13 cellular contexts compared by ENCODE assay signal in the genomic region with DNA sequence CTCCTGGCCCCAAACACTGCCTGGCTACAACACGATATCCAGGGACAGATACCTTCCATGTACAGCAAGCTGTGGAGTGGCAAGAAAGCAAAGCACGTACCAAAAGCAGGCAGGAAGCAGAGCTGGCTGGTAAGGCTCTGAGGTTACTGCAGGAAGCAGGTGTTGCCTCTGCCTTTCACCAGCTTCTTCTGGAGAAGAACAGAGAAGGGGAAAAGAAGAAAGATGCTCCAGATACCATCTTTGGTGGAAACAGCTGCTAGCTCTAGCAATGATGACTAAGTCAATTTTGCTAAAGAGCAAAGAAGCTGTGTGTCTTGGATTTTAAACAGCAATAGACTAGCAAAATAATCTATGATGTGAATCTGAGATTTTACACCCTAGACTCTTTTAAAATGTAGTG. TPM values are rescaled to one million over a fixed set of nuclear protein-coding genes. Genes with fewer than 3 reads are reported as not detected.
DNase-seq lines count a peak whose midpoint lies in the region; ATAC-seq and TF ChIP-seq lines count a peak whose summit lies in the region.
"Had no signal": no experiment of that assay in that cellular context is flagged by ENCODE, and none has a peak within 500 bp of the region (broad histone marks: within the 10 kb centered on the region; RNA-seq: fewer than 3 reads in every experiment).

No MANE protein-coding gene starts in this region.

- intact Hi-C loops in OCI-LY7 (cut with micrococcal nuclease; ENCODE audit: unreplicated experiment) (loop anchor here (1.0 kb wide), 1 partner anchor 57 kb away; no protein-coding TSS in a partner anchor), vagina (cut with DNase I) (no loop called here)

- no peaks in the 10 kb centered on the region for H3K27me3 ChIP-seq in vagina

- peak overlapping the region; percentile 50 for H3K4me2 ChIP-seq in OCI-LY7 (ENCODE audit: low read length)

- POLR2A ChIA-PET in OCI-LY7 (lab: Charles Lee): interaction anchor here (1.1 to 4.9 kb wide), 10 partner anchors 9 to 96 kb away, joined by 3 to 58 read pairs (median 10); a partner anchor contains a TSS

- H3K36me3 Mint-ChIP-seq in activated naive CD8-positive, alpha-beta T cell: no peaks in the 10 kb centered on the region

- H3K9me2 ChIP-seq in OCI-LY7 (ENCODE audit: insufficient read depth, low read length): no peaks in the 10 kb centered on the region

- H3K9me3 ChIP-seq in OCI-LY7 (ENCODE audit: low read length) (no peaks in the 10 kb centered on the region), vagina (no peaks in the 10 kb centered on the region)
- H3K9me3 ChIP-seq: thoracic aorta had no signal

- no peaks in the 10 kb centered on the region for H3K79me2 ChIP-seq in OCI-LY7 (ENCODE audit: insufficient read depth, low read depth, low read length)

- H3K4me1 ChIP-seq in OCI-LY7 (ENCODE audit: insufficient read depth, low read length, poor library complexity, severe bottlenecking): peaks cover 50% of the 10 kb centered on the region
- no peaks in the 10 kb centered on the region for H3K4me1 ChIP-seq in vagina

- H3K4me1 Mint-ChIP-seq in activated naive CD8-positive, alpha-beta T cell (ENCODE audit: low read depth): peaks cover 68% of the 10 kb centered on the region

- no peak overlapping the region for H3K4me3 ChIP-seq in OCI-LY7 (ENCODE audit: low read depth, low read length, poor library complexity, severe bottlenecking)
- H3K4me3 ChIP-seq in vagina: no peak overlapping the region
- H3K4me3 ChIP-seq: thoracic aorta had no signal

- peak overlapping the region; percentile 67 for H3K27ac Mint-ChIP-seq in activated naive CD8-positive, alpha-beta T cell

- no peaks in the 10 kb centered on the region for H3K9me3 Mint-ChIP-seq in activated naive CD8-positive, alpha-beta T cell (ENCODE audit: low read depth)

- no peaks in the 10 kb centered on the region for H4K20me1 ChIP-seq in OCI-LY7 (ENCODE audit: insufficient read depth, low read length)

- peak in 4 of 6 experiments; percentile 27 to 66 (median 56) for DNase-seq in stimulated activated naive CD4-positive, alpha-beta T cell (lab: John Stamatoyannopoulos, UW)
- DNase-seq in stimulated activated naive CD4-positive, alpha-beta T cell treated with Interleukin-2 at 50 U/mL for 16 hours (lab: John Stamatoyannopoulos, UW): no peak
- DNase-seq in OCI-LY7 (ENCODE audit: low spot score) (peak; percentile 84), superior temporal gyrus (ENCODE audit: extremely low spot score) (peak; percentile 55), NCI-H446 treated with DMSO at 0.1 percent for 48 hours (lab: John Stamatoyannopoulos, UW) (no peak), vagina (ENCODE audit: extremely low spot score in 2 of 2) (no peak)
- DNase-seq: GOT3, NCI-H187 treated with DMSO at 0.1 percent for 48 hours, SIG-M5 had no signal

- no peak for ATAC-seq in HG03280 (IDR thresholded peaks at IDR 0.05; ENCODE audit: unreplicated experiment)

- CTCF ChIA-PET in OCI-LY7 (lab: Charles Lee; ENCODE audit: unreplicated experiment): interaction anchor here (1.0 to 4.8 kb wide), 7 partner anchors 12 to 97 kb away, joined by 3 to 41 read pairs (median 7); a partner anchor contains a TSS

- 0 out of 2 replicates have a peak overlapping the region, but pooled peaks have one; percentile 10 for H2AFZ ChIP-seq in OCI-LY7 (ENCODE audit: low read length)

- BruUV-seq in OCI-LY7 (replicated peaks; lab: Mats Ljungman, UMichigan): no TSS peak

- no peaks in the 10 kb centered on the region for H3K27me3 Mint-ChIP-seq in activated naive CD8-positive, alpha-beta T cell

- TF ChIP-seq CTCF in OCI-LY7 (conservative IDR thresholded peaks at IDR 0.05; ENCODE audit: low read length): no peak
- TF ChIP-seq CTCF in vagina (IDR thresholded peaks at IDR 0.05): no peak

- TF ChIP-seq POLR2A in vagina (IDR thresholded peaks at IDR 0.05): no peak

- H3K36me3 ChIP-seq in OCI-LY7 (ENCODE audit: insufficient read depth, low read length): no peaks in the 10 kb centered on the region
- no peaks in the 10 kb centered on the region for H3K36me3 ChIP-seq in vagina
- H3K36me3 ChIP-seq: thoracic aorta had no signal

- H3K27ac ChIP-seq in OCI-LY7 (ENCODE audit: low read depth, low read length, poor library complexity, severe bottlenecking) (no peak overlapping the region), vagina (no peak overlapping the region)
- H3K27ac ChIP-seq: C4-2B, thoracic aorta had no signal

- peak overlapping the region; percentile 49 for H3K4me3 Mint-ChIP-seq in activated naive CD8-positive, alpha-beta T cell

RNA-seq across cellular contexts. Expression of a gene that starts 34.9 kb away (rescaled TPM):
- not detected in 2 replicates for total RNA-seq in OCI-LY7 (2014; rRNA removed; shearing (Covaris generic))
- total RNA-seq in OCI-LY7 (2022): not detected in 2 replicates
- total RNA-seq in vagina: not detected

RNA-seq across cellular contexts. Expression of a gene that starts 56.4 kb away (rescaled TPM):
- total RNA-seq in OCI-LY7 (2014; rRNA removed; shearing (Covaris generic)): 0.23 and 0.60 TPM in 2 replicates
- total RNA-seq in OCI-LY7 (2022) (1.1 TPM in 2 replicates), vagina (not detected)

Comparison
In these comparisons a context has a peak if more than half of its experiments do, and no peak if none do; other contexts are left out.
1. DNase-seq: peak in stimulated activated naive CD4-positive, alpha-beta T cell (4 of 6), OCI-LY7 (single experiment) and superior temporal gyrus (single experiment); none in stimulated activated naive CD4-positive, alpha-beta T cell treated with Interleukin-2 at 50 U/mL for 16 hours (single experiment), NCI-H446 treated with DMSO at 0.1 percent for 48 hours (single experiment) and vagina (0 of 2).